10 cellular contexts compared by ENCODE assay signal in genomic region chr13:114107686-114108081, GRCh38. TPM values are rescaled to one million over a fixed set of nuclear protein-coding genes. Genes with fewer than 3 reads are reported as not detected.
DNase-seq lines count a peak whose midpoint lies in the region; ATAC-seq, FAIRE-seq and TF ChIP-seq lines count a peak whose summit lies in the region.
"Had no signal": no experiment of that assay in that cellular context is flagged by ENCODE, and none has a peak within 500 bp of the region (broad histone marks: within the 10 kb centered on the region; RNA-seq: fewer than 3 reads in every experiment).

No MANE protein-coding gene starts in this region.

- H3K36me3 ChIP-seq in MG63 = no peaks in the 10 kb centered on the region
- H3K36me3 ChIP-seq in H1 (ENCODE audit: control insufficient read depth in 2 of 4, insufficient read depth in 4 of 4, low read length in 3 of 4) = no peaks in the 10 kb centered on the region

- H3K9me3 ChIP-seq in AG04450 (ENCODE audit: control insufficient read depth, insufficient read depth, low read length) = peaks cover 10% of the 10 kb centered on the region; the same call in 1 of the 2 replicates
- no peaks in the 10 kb centered on the region for H3K9me3 ChIP-seq in MG63
- H3K9me3 ChIP-seq in H1 (ENCODE audit: insufficient read depth in 2 of 2, low read depth in 1 of 2, low read length in 1 of 2) = peaks cover 0 to 6% of the 10 kb centered on the region in 2 experiments; a peak in 1 of 4 replicates

- H3K23me2 ChIP-seq in H1 (ENCODE audit: low read depth, low read length) = no peaks in the 10 kb centered on the region; the same call in 1 of the 2 replicates

- no peak overlapping the region for H2BK20ac ChIP-seq in H1 (ENCODE audit: low read length)

- H3K23ac ChIP-seq in H1 (ENCODE audit: insufficient read length) = no peak overlapping the region

- CTCF ChIA-PET in AG04450 (lab: Charles Lee) = no interaction called here
- CTCF ChIA-PET in H1 (lab: Charles Lee; ENCODE audit: partially characterized antibody) = no interaction called here

- H3K18ac ChIP-seq in H1 (ENCODE audit: extremely low read depth, low read length) = no peak overlapping the region

- no peaks in the 10 kb centered on the region for H3K27me3 ChIP-seq in AG04450 (ENCODE audit: control insufficient read depth, insufficient read depth, low read length)
- H3K27me3 ChIP-seq in MG63 = no peaks in the 10 kb centered on the region
- H3K27me3 ChIP-seq in H1 (replicated peaks in 1 of 4; ENCODE audit: control insufficient read depth in 3 of 4, extremely low read depth in 1 of 4, insufficient read depth in 3 of 4, low read length in 3 of 4) = no peaks in the 10 kb centered on the region

- H2BK5ac ChIP-seq in H1 (ENCODE audit: low read depth, low read length) = no peak overlapping the region

- no peak overlapping the region for H3K56ac ChIP-seq in H1 (replicated peaks; ENCODE audit: insufficient read length, low read depth, low read length)

- no peak overlapping the region for H2BK120ac ChIP-seq in H1 (replicated peaks; ENCODE audit: low read depth, low read length)

- TF ChIP-seq CTCF in AG04450 (IDR thresholded peaks at IDR 0.05; ENCODE audit: low read depth, low read length) (no peak), H1 (IDR thresholded peaks at IDR 0.05; ENCODE audit: control extremely low read depth in 1 of 3, insufficient read depth in 1 of 3, low read depth in 1 of 3, low read length in 3 of 3) (no peak)

- TF ChIP-seq RAD21 in H1 (IDR thresholded peaks at IDR 0.05 in 1 of 2, conservative IDR thresholded peaks at IDR 0.05 in 1 of 2; ENCODE audit: low read depth in 2 of 2, low read length in 2 of 2) = no peak

- no peak overlapping the region for H2AFZ ChIP-seq in H1 (ENCODE audit: low read length)

- ATAC-seq in HG02571 (IDR thresholded peaks at IDR 0.05; ENCODE audit: unreplicated experiment) (no peak), GM18511 (IDR thresholded peaks at IDR 0.05; ENCODE audit: unreplicated experiment) (no peak)

- H3K4me1 ChIP-seq in H1 (replicated peaks in 1 of 4; ENCODE audit: control insufficient read depth in 3 of 4, insufficient read depth in 4 of 4, low read length in 3 of 4) = peaks cover 4 to 27% (median 21%) of the 10 kb centered on the region in 4 experiments

- no peak overlapping the region for H2AK5ac ChIP-seq in H1 (ENCODE audit: low read depth, low read length)

- 90% methylated on average over 12 of the region's 12 CpGs; no CpG with 5 or more reads in 1 of the 2 experiments for WGBS in H1 (ENCODE audit: extremely low coverage in 1 of 2, insufficient coverage in 1 of 2, insufficient read length in 1 of 2, insufficient replicate concordance in 2 of 2, low coverage in 1 of 2, low lambda C conversion rate in 2 of 2, missing lambda C conversion rate in 1 of 2), 2 experiments

- H3K27ac ChIP-seq in AG04450 (ENCODE audit: low read depth, low read length) = peak overlapping the region; percentile 87
- H3K27ac ChIP-seq in H1 (ENCODE audit: low read depth, low read length) = no peak overlapping the region
- H3K27ac ChIP-seq: HL-60 had no signal

- DNase-seq in AG04450 (ENCODE audit: low read depth, low spot score) (peak; percentile 62), MG63 (peak; percentile 29), H1 (ENCODE audit: low read depth in 1 of 2, low spot score in 2 of 2) (no peak), myocyte (ENCODE audit: low read depth) (peak; percentile 92), NCI-H2227 treated with DMSO at 0.1 percent for 48 hours (lab: John Stamatoyannopoulos, UW) (no peak), NCI-H146 (lab: John Stamatoyannopoulos, UW) (no peak)
- DNase-seq: OCI-M1 had no signal

- H2BK12ac ChIP-seq in H1 (ENCODE audit: low read depth, low read length) = no peak overlapping the region

- H3K4me3 ChIP-seq in AG04450 (ENCODE audit: low read depth, low read length) = no peak overlapping the region
- no peak overlapping the region for H3K4me3 ChIP-seq in MG63
- no peak overlapping the region for H3K4me3 ChIP-seq in H1 (ENCODE audit: extremely low read depth in 1 of 4, insufficient read depth in 2 of 4, low read depth in 3 of 4, low read length in 4 of 4)

- no peak overlapping the region for H3K4me2 ChIP-seq in H1 (ENCODE audit: insufficient read depth in 1 of 2, low read depth in 2 of 2, low read length in 2 of 2)

- H3K79me2 ChIP-seq in H1 (ENCODE audit: control insufficient read depth in 1 of 2, insufficient read depth in 2 of 2, low read length in 2 of 2) = peaks cover 0 to 51% of the 10 kb centered on the region in 2 experiments; a peak in 3 of 4 replicates

- peaks cover 3 to 7% of the 10 kb centered on the region in 2 experiments for H4K20me1 ChIP-seq in H1 (replicated peaks in 1 of 2; ENCODE audit: control insufficient read depth in 1 of 2, insufficient read depth in 2 of 2, low read length in 2 of 2)

- H4K91ac ChIP-seq in H1 (replicated peaks; ENCODE audit: insufficient read length, low read length) = no peak overlapping the region

- no peak overlapping the region for H4K5ac ChIP-seq in H1 (ENCODE audit: insufficient read length, low read depth, low read length)

- FAIRE-seq in H1 (lab: Jason Lieb, UNC) = no peak

- no peak overlapping the region for H3K4ac ChIP-seq in H1 (replicated peaks; ENCODE audit: insufficient read length, low read depth, low read length)

- POLR2A ChIA-PET in AG04450 (lab: Yijun Ruan, JAX) = interaction anchor here (1.0 kb wide), 1 partner anchor 42 kb away, joined by 5 read pairs; no protein-coding TSS in a partner anchor
- POLR2A ChIA-PET in H1 (lab: Charles Lee; ENCODE audit: partially characterized antibody) = no interaction called here

- TF ChIP-seq POLR2A in H1 (IDR thresholded peaks at IDR 0.05; ENCODE audit: control extremely low read depth in 1 of 2, low read depth in 2 of 2, low read length in 2 of 2) = no peak

- no peak overlapping the region for H2BK15ac ChIP-seq in H1 (ENCODE audit: low read length)

- H4K8ac ChIP-seq in H1 (ENCODE audit: extremely low read depth, insufficient read depth, low read length) = 0 out of 2 replicates have a peak overlapping the region, but pooled peaks have one; percentile 15

- no peak overlapping the region for H3K14ac ChIP-seq in H1 (ENCODE audit: insufficient read length)

- H3K79me1 ChIP-seq in H1 (ENCODE audit: low read depth, low read length) = peaks cover 10% of the 10 kb centered on the region

- no peak overlapping the region for H3K9ac ChIP-seq in H1 (replicated peaks in 1 of 4; ENCODE audit: extremely low read depth in 1 of 4, low read depth in 3 of 4, low read length in 3 of 4)

- TF ChIP-seq EP300 in H1 (IDR thresholded peaks at IDR 0.05; ENCODE audit: borderline replicate concordance in 1 of 2, low read depth in 2 of 2, low read length in 2 of 2) = no peak

TF ChIP-seq in H1, 55 proteins besides CTCF, POLR2A, EP300 and RAD21 (continues in another document):
- TF ChIP-seq RNF2 (IDR thresholded peaks at IDR 0.05; ENCODE audit: borderline replicate concordance, low read depth, low read length, missing control alignments, poor library complexity, severe bottlenecking) (no peak), SUZ12 (IDR thresholded peaks at IDR 0.05; ENCODE audit: low read length) (no peak), PHF8 (conservative IDR thresholded peaks at IDR 0.05; ENCODE audit: low read depth, low read length) (no peak), SIN3A (conservative IDR thresholded peaks at IDR 0.05 in 1 of 2, IDR thresholded peaks at IDR 0.05 in 1 of 2; ENCODE audit: low read depth in 1 of 2, low read length in 2 of 2) (no peak), YY1 (IDR thresholded peaks at IDR 0.05; ENCODE audit: low read depth, low read length) (no peak), ASH2L (IDR thresholded peaks at IDR 0.05; ENCODE audit: low read length) (no peak), MAX (IDR thresholded peaks at IDR 0.05) (no peak), TCF12 (IDR thresholded peaks at IDR 0.05; ENCODE audit: low read depth, low read length) (no peak), BACH1 (IDR thresholded peaks at IDR 0.05; ENCODE audit: low read length) (no peak), RXRA (IDR thresholded peaks at IDR 0.05; ENCODE audit: insufficient read depth, low read depth, low read length) (no peak), SP1 (IDR thresholded peaks at IDR 0.05; ENCODE audit: low read depth, low read length) (no peak), POLR2AphosphoS5 (IDR thresholded peaks at IDR 0.05; ENCODE audit: low read depth, low read length) (no peak), EGR1 (IDR thresholded peaks at IDR 0.05; ENCODE audit: borderline replicate concordance, low read depth, low read length) (no peak), ATF2 (IDR thresholded peaks at IDR 0.05; ENCODE audit: low read length) (no peak), CHD1 (IDR thresholded peaks at IDR 0.05; ENCODE audit: low read depth, low read length) (no peak), FOSL1 (IDR thresholded peaks at IDR 0.05; ENCODE audit: insufficient read depth, low read depth, low read length) (no peak)

RNA-seq across cellular contexts. Expression of gene RASA3, which starts 24.7 kb away (rescaled TPM):
- 25.2 and 26.8 TPM in 2 replicates for polyA plus RNA-seq in AG04450 (2011; rRNA removed)
- polyA minus RNA-seq in AG04450 (2011; rRNA and poly(A)+ RNA removed) = 32.8 and 38.1 TPM in 2 replicates
- total RNA-seq in MG63 (2014; rRNA removed; shearing (Covaris generic); ENCODE audit: low replicate concordance) = 18.8 and 21.7 TPM in 2 replicates
- 21.9 TPM in 2 replicates for total RNA-seq in H1 (2021; fragmentation: NEBNext Ultra II Directional; extraction: Animal tissue kit (Norgen Biotek cat#: 25700))
- 7.5 and 11.0 TPM in 2 replicates for polyA plus RNA-seq in H1 (2011; rRNA removed)
- 12.9 TPM for polyA plus RNA-seq in H1 (2011; cell fraction: cytosol; rRNA removed)
- polyA plus RNA-seq in H1 (2011; cell fraction: nucleus; rRNA removed) = 15.0 TPM
- polyA plus RNA-seq in H1 (2012, experiment 1 of 2) = 11.8 to 14.5 TPM (median 13.4 TPM) in 4 replicates
- polyA plus RNA-seq in H1 (2012, experiment 2 of 2) = 7.7 TPM
- 11.2 TPM for polyA plus RNA-seq in H1 (2013, experiment 1 of 2)
- 11.4 TPM for polyA plus RNA-seq in H1 (2013, experiment 2 of 2)
- polyA minus RNA-seq in H1 (2011; rRNA and poly(A)+ RNA removed) = 10.6 and 10.8 TPM in 2 replicates
- 11.4 TPM for polyA minus RNA-seq in H1 (2011; cell fraction: cytosol; rRNA and poly(A)+ RNA removed)
- polyA minus RNA-seq in H1 (2011; cell fraction: nucleus; rRNA and poly(A)+ RNA removed) = 6.9 TPM
- total RNA-seq in myocyte = 32.1 and 36.0 TPM in 2 replicates
- 37.1 TPM for polyA plus RNA-seq in myocyte (2012)

Comparison
In these comparisons a context has a peak if more than half of its experiments do, and no peak if none do; other contexts are left out.
1. DNase-seq: peak in AG04450 (single experiment), MG63 (single experiment) and myocyte (single experiment); none in H1 (0 of 2), NCI-H2227 treated with DMSO at 0.1 percent for 48 hours (single experiment) and NCI-H146 (single experiment).